Comparison of ENCODE assay signal across 27 cellular contexts in the genomic region with DNA sequence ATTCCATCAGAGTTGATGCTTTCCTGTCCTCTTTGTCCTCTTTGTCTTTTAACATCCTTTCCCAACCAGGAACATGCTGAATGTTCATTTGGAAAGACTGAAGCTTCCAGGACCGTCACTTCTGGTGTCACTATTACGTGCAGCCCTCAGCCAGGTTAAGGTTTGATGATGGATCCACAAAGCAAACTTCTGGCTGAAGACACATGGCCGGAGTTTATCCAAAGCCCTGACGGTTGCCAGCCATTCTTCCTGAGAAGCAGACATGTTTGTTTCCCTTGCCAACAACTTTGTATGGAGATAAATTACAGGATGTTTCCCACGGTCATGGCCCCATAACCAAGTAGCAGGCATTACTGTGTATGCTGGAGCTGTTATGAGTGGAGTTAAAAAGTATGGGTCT.
"Had no signal": no experiment of that assay in that cellular context is flagged by ENCODE, and none has a peak within 500 bp of the region (broad histone marks: within the 10 kb centered on the region; RNA-seq: fewer than 3 reads in every experiment).

No MANE protein-coding gene starts in this region.

- FAIRE-seq: colon had no signal

- H3K4me3 ChIP-seq: ascending aorta, breast epithelium, dorsolateral prefrontal cortex, esophagus squamous epithelium had no signal

- H3K36me3 ChIP-seq: ascending aorta, breast epithelium, esophagus squamous epithelium had no signal

- H3K27ac ChIP-seq: ascending aorta, dorsolateral prefrontal cortex, esophagus squamous epithelium had no signal

- H3K4me1 ChIP-seq: breast epithelium had no signal

- ATAC-seq: activated naive CD4-positive, alpha-beta T cell treated with anti-CD3 and anti-CD28 coated beads, Interleukin-2, amount 50 U/mL, for 72 hours; activated T-cell treated with anti-CD3 and anti-CD28 coated beads, Interleukin-2, amount 50 U/mL, for 72 hours had no signal

- DNase-seq: activated CD4-positive, alpha-beta memory T cell treated with anti-CD3 and anti-CD28 coated beads, Interleukin-2, amount 10 ng/mL, durations not matched to agents 7 days and 5 days; activated CD4-positive, alpha-beta T cell treated with anti-CD3 and anti-CD28 coated beads for 1 hour; activated CD4-positive, alpha-beta T cell treated with anti-CD3 and anti-CD28 coated beads for 4 hours; activated CD4-positive, alpha-beta T cell treated with anti-CD3 and anti-CD28 coated beads, Interleukin-2, amount 10 ng/mL, durations not matched to agents 7 days and 5 days; activated CD4-positive, alpha-beta T cell treated with anti-CD3 and anti-CD28 coated beads, Interleukin-2, amount 50 U/mL, for 4 hours; activated CD8-positive, alpha-beta memory T cell treated with anti-CD3 and anti-CD28 coated beads, Interleukin-2, amount 50 U/mL, for 48 hours; activated gamma-delta T cell; activated naive CD4-positive, alpha-beta T cell; activated naive CD4-positive, alpha-beta T cell treated with anti-CD3 and anti-CD28 coated beads, Interleukin-2, amount 10 ng/mL, durations not matched to agents 7 days and 5 days; activated naive CD8-positive, alpha-beta T cell treated with anti-CD3 and anti-CD28 coated beads, Interleukin-2, amount 10 ng/mL, durations not matched to agents 7 days and 5 days; activated T-cell treated with anti-CD3 and anti-CD28 coated beads for 4 hours; activated T-cell treated with anti-CD3 and anti-CD28 coated beads, Interleukin-2, amount 50 U/mL, for 24 hours; activated T-cell treated with anti-CD3 and anti-CD28 coated beads, Interleukin-2, amount 50 U/mL, for 72 hours; caudate nucleus; cortex of kidney; dorsolateral prefrontal cortex; effector memory CD4-positive, alpha-beta T cell; endodermal cell; erythroblast; esophagus squamous epithelium; foreskin melanocyte; head of caudate nucleus; T-helper 2 cell had no signal

- H3K9me3 ChIP-seq: ascending aorta, breast epithelium, esophagus squamous epithelium had no signal

- H3K27me3 ChIP-seq: ascending aorta, breast epithelium, esophagus squamous epithelium had no signal
